In genomic region chr2:218920504-218920903, GRCh38 we compare ENCODE assay signal across 34 cellular contexts. TPM values are rescaled to one million over a fixed set of nuclear protein-coding genes. Genes with fewer than 3 reads are reported as not detected.
"Had no signal": no experiment of that assay in that cellular context is flagged by ENCODE, and none has a peak within 500 bp of the region (broad histone marks: within the 10 kb centered on the region; RNA-seq: fewer than 3 reads in every experiment).

No MANE protein-coding gene starts in this region.

- H3K4me3 ChIP-seq: pancreas, prostate gland, right atrium auricular region, skin epidermis, smooth muscle cell, spleen, suprapubic skin, testis, tibial artery, transverse colon, upper lobe of right lung, uterus had no signal

- DNase-seq: naive thymus-derived CD8-positive, alpha-beta T cell; nephron progenitor cell; nucleus accumbens; pancreas; retina; spleen; stimulated activated CD4-positive, alpha-beta T cell treated with anti-CD3 and anti-CD28 coated beads, Interleukin-12 subunit alpha, Interleukin-12 subunit beta, amount 100 ng/mL, for 4 hours; stimulated activated CD4-positive, alpha-beta T cell treated with anti-CD3 and anti-CD28 coated beads, Interleukin-1b, Interleukin-23, amount 100 ng/mL, for 48 hours; stimulated activated CD4-positive, alpha-beta T cell treated with anti-CD3 and anti-CD28 coated beads, Interleukin-4, amount 100 ng/mL, for 1 hour; stimulated activated CD4-positive, alpha-beta T cell treated with anti-CD3 and anti-CD28 coated beads, Interleukin-4, amount 100 ng/mL, for 4 hours; stimulated activated CD8-positive, alpha-beta memory T cell treated with anti-CD3 and anti-CD28 coated beads, Interleukin-4, amount 100 ng/mL, for 48 hours; stimulated activated naive CD4-positive, alpha-beta T cell; stimulated activated naive CD8-positive, alpha-beta T cell treated with anti-CD3 and anti-CD28 coated beads, Interleukin-15, amount 100 ng/mL, for 72 hours; stimulated activated naive CD8-positive, alpha-beta T cell treated with anti-CD3 and anti-CD28 coated beads, Interleukin-15, Interleukin-2, amounts not matched to agents 100 U/mL and 50 U/mL, for 24 hours; substantia nigra; testis; tibial artery; transverse colon; upper lobe of right lung; uterus had no signal

- H3K9me3 ChIP-seq: neutrophil, pancreas, prostate gland, right atrium auricular region, suprapubic skin, testis, tibial artery, upper lobe of right lung, uterus had no signal

- H3K4me1 ChIP-seq: pancreas, prostate gland, right atrium auricular region, spleen, suprapubic skin, testis, tibial artery, upper lobe of right lung, uterus had no signal

- H3K27ac ChIP-seq: neutrophil, pancreas, prostate gland, right atrium auricular region, skin epidermis, spleen, suprapubic skin, testis, tibial artery, transverse colon, upper lobe of right lung, uterus had no signal

- ATAC-seq: naive thymus-derived CD8-positive, alpha-beta T cell; natural killer cell treated with Interleukin-12 subunit alpha and Interleukin-12 subunit beta and Interleukin-15 and Interleukin-18, amount 100 ng/mL, for 72 hours; pancreas; sciatic nerve; stimulated activated memory B cell treated with anti-CD40 and anti-IgM and Interleukin-4, amounts not matched to agents 10 μg/mL and 1 μg/mL and 100 μg/mL, for 72 hours; stimulated activated naive CD8-positive, alpha-beta T cell treated with anti-CD3 and anti-CD28 coated beads, Interleukin-15, amount 100 ng/mL, for 72 hours; stimulated activated naive CD8-positive, alpha-beta T cell treated with anti-CD3 and anti-CD28 coated beads, Interleukin-15, Interleukin-2, amounts not matched to agents 100 U/mL and 50 U/mL, for 24 hours; upper lobe of right lung had no signal

- H3K4me2 ChIP-seq: smooth muscle cell had no signal

- H3K27me3 ChIP-seq: right atrium auricular region, testis, uterus had no signal

- H3K36me3 ChIP-seq: neutrophil, pancreas, prostate gland, right atrium auricular region, spleen, suprapubic skin, tibial artery, transverse colon, upper lobe of right lung, uterus had no signal

- FAIRE-seq: pancreas had no signal

RNA-seq across cellular contexts. Expression of gene CDK5R2, which starts 39.0 kb away (rescaled TPM):
- total RNA-seq: naive thymus-derived CD8-positive, alpha-beta T cell; natural killer cell treated with Interleukin-12 subunit alpha and Interleukin-12 subunit beta and Interleukin-15 and Interleukin-18, amount 100 ng/mL, for 72 hours; omental fat pad; osteocyte; posterior vena cava; prostate gland; pulmonary artery endothelial cell; right atrium auricular region; sciatic nerve; smooth muscle cell; spleen; suprapubic skin; upper lobe of right lung; uterus had no signal
- polyA plus RNA-seq: naive thymus-derived CD8-positive, alpha-beta T cell; spleen had no signal

RNA-seq across cellular contexts. Expression of gene WNT10A, which starts 39.9 kb away (rescaled TPM):
- total RNA-seq: natural killer cell treated with Interleukin-12 subunit alpha and Interleukin-12 subunit beta and Interleukin-15 and Interleukin-18, amount 100 ng/mL, for 72 hours; neural crest cell; osteocyte; posterior vena cava; pulmonary artery endothelial cell had no signal
